34 cellular contexts compared by ENCODE assay signal in genomic region chr12:106934277-106934676, GRCh38.
"Had no signal": no experiment of that assay in that cellular context is flagged by ENCODE, and none has a peak within 500 bp of the region (broad histone marks: within the 10 kb centered on the region; RNA-seq: fewer than 3 reads in every experiment).

No MANE protein-coding gene starts in this region.

- H3K4me3 ChIP-seq: MG63 had no signal

- DNase-seq: Kasumi-1, MG63, MM.1S, MV-4-11, NCI-H1048, NCI-H1092, NCI-H1092 treated with DMSO at 0.1 percent for 48 hours, NCI-H1105, NCI-H1105 treated with DMSO at 0.1 percent for 48 hours, NCI-H1417, NCI-H1417 treated with DMSO at 0.1 percent for 48 hours, NCI-H1436, NCI-H1436 treated with DMSO at 0.1 percent for 48 hours, NCI-H146, NCI-H1694, NCI-H1694 treated with DMSO at 0.1 percent for 48 hours, NCI-H187, NCI-H187 treated with DMSO at 0.1 percent for 48 hours, NCI-H1930, NCI-H2029, NCI-H2029 treated with DMSO at 0.1 percent for 48 hours, NCI-H2081, NCI-H2081 treated with DMSO at 0.1 percent for 48 hours, NCI-H2107, NCI-H2171, NCI-H2171 treated with DMSO at 0.1 percent for 48 hours, NCI-H2227 treated with DMSO at 0.1 percent for 48 hours, NCI-H226, NCI-H345, NCI-H446, NCI-H446 treated with DMSO at 0.1 percent for 48 hours, NCI-H510A, NCI-H510A treated with DMSO at 0.1 percent for 48 hours had no signal

- H3K9ac ChIP-seq: KMS-11 had no signal

- H3K9me3 ChIP-seq: MG63 had no signal

- H3K4me2 ChIP-seq: KMS-11 had no signal

- H3K36me3 ChIP-seq: MG63 had no signal

- H3K27ac ChIP-seq: KMS-11 had no signal

- H3K27me3 ChIP-seq: MG63 had no signal
